In genomic region chr7:150379590-150380379, GRCh38 we compare ENCODE assay signal across 8 cellular contexts. TPM values are rescaled to one million over a fixed set of nuclear protein-coding genes. Genes with fewer than 3 reads are reported as not detected.
A peak's percentile ranks its signal among the peaks of the same experiment; 100 is the strongest.
DNase-seq lines count a peak whose midpoint lies in the region; ATAC-seq, FAIRE-seq and TF ChIP-seq lines count a peak whose summit lies in the region.

No MANE protein-coding gene starts in this region.

- no peaks in the 10 kb centered on the region for H3K27me3 Mint-ChIP-seq in CD4-positive, alpha-beta memory T cell
- H3K27me3 Mint-ChIP-seq in chondrocyte (ENCODE audit: low read depth): no peaks in the 10 kb centered on the region

- no peak for TF ChIP-seq POLR2A in thyroid gland (IDR thresholded peaks at IDR 0.05)

- peak overlapping the region; percentile 72 to 93 (median 86) for H3K27ac Mint-ChIP-seq in CD4-positive, alpha-beta memory T cell
- H3K27ac Mint-ChIP-seq in chondrocyte (ENCODE audit: unreplicated experiment): peak overlapping the region; percentile 25

- FAIRE-seq in GM19239 (lab: Jason Lieb, UNC): peak; percentile 62

- POLR2A ChIA-PET in CD4-positive, alpha-beta memory T cell (lab: Charles Lee; ENCODE audit: partially characterized antibody): interaction anchor here (1.0 to 1.9 kb wide), 3 partner anchors 11 to 26 kb away, joined by 3 to 14 read pairs (median 8); partner anchors contain the start of gene REPIN1

- H3K9me3 ChIP-seq in CD4-positive, alpha-beta memory T cell (ENCODE audit: control insufficient read depth in 1 of 2, low read length in 2 of 2): no peaks in the 10 kb centered on the region
- H3K9me3 ChIP-seq in lung (ENCODE audit: control insufficient read depth in 2 of 2, insufficient read depth in 1 of 2, low read length in 1 of 2): no peaks in the 10 kb centered on the region
- H3K9me3 ChIP-seq in thyroid gland: no peaks in the 10 kb centered on the region

- peak overlapping the region; percentile 63 for H3K27ac ChIP-seq in CD4-positive, alpha-beta memory T cell (ENCODE audit: low read depth, low read length)
- peak overlapping the region; percentile 74 to 94 for H3K27ac ChIP-seq in lung (ENCODE audit: low read depth in 1 of 2, low read length in 1 of 2)
- H3K27ac ChIP-seq in thyroid gland: peak overlapping the region; percentile 53 to 85 (median 77)

- H3K36me3 Mint-ChIP-seq in CD4-positive, alpha-beta memory T cell: peaks cover 0 to 4% of the 10 kb centered on the region in 2 donors
- no peaks in the 10 kb centered on the region for H3K36me3 Mint-ChIP-seq in chondrocyte (ENCODE audit: low read depth)

- peaks cover 26 to 60% (median 41%) of the 10 kb centered on the region in 4 donors for H3K4me1 Mint-ChIP-seq in CD4-positive, alpha-beta memory T cell
- peaks cover 34% of the 10 kb centered on the region for H3K4me1 Mint-ChIP-seq in chondrocyte (ENCODE audit: low read depth)

- intact Hi-C loops in CD4-positive, alpha-beta memory T cell (cut with micrococcal nuclease): loop anchor here (1.0 to 2.0 kb wide), 5 partner anchors 11 to 57 kb away; partner anchors contain the start of genes ACTR3C, LRRC61 and REPIN1
- intact Hi-C loops in thyroid gland (cut with DNase I): no loop called here

- DNase-seq in CD4-positive, alpha-beta memory T cell: no peak
- DNase-seq in GM19239 (ENCODE audit: insufficient read length, low spot score): no peak
- peak; percentile 79 for DNase-seq in NCI-H69 (lab: John Stamatoyannopoulos, UW)
- no peak for DNase-seq in chondrocyte (ENCODE audit: low spot score)
- DNase-seq in lung (ENCODE audit: low spot score): no peak
- DNase-seq in thyroid gland: peak in 1 of 2 donors; percentile 13

- no peaks in the 10 kb centered on the region for H3K36me3 ChIP-seq in CD4-positive, alpha-beta memory T cell (ENCODE audit: insufficient read depth, low read length)
- H3K36me3 ChIP-seq in lung (ENCODE audit: control insufficient read depth in 2 of 2, insufficient read depth in 2 of 2, low read length in 2 of 2) (no peaks in the 10 kb centered on the region), thyroid gland (no peaks in the 10 kb centered on the region)

- ATAC-seq in lung (ENCODE audit: insufficient read depth, low FRiP score) (no peak), HG03097 (IDR thresholded peaks at IDR 0.05; ENCODE audit: low FRiP score, unreplicated experiment) (no peak), HG02852 (IDR thresholded peaks at IDR 0.05; ENCODE audit: unreplicated experiment) (no peak)

- H3K9me3 Mint-ChIP-seq in CD4-positive, alpha-beta memory T cell: no peaks in the 10 kb centered on the region
- no peaks in the 10 kb centered on the region for H3K9me3 Mint-ChIP-seq in chondrocyte (ENCODE audit: low read depth)

- peak overlapping the region; percentile 89 for H3K4me3 ChIP-seq in CD4-positive, alpha-beta memory T cell (ENCODE audit: low read length in 2 of 2)
- H3K4me3 ChIP-seq in lung (peak overlapping the region; percentile 67), thyroid gland (replicated peaks in 1 of 3) (peak overlapping the region; percentile 75 to 97 (median 80))

- no peak for TF ChIP-seq CTCF in chondrocyte (IDR thresholded peaks at IDR 0.05)
- TF ChIP-seq CTCF in lung (IDR thresholded peaks at IDR 0.05; ENCODE audit: control extremely low read depth, extremely low read depth): no peak
- no peak for TF ChIP-seq CTCF in thyroid gland (IDR thresholded peaks at IDR 0.05)

- H3K27me3 ChIP-seq in CD4-positive, alpha-beta memory T cell (ENCODE audit: insufficient read depth, low read length): no peaks in the 10 kb centered on the region
- H3K27me3 ChIP-seq in lung (ENCODE audit: control insufficient read depth, insufficient read depth) (no peaks in the 10 kb centered on the region), thyroid gland (no peaks in the 10 kb centered on the region)

- H3K4me1 ChIP-seq in CD4-positive, alpha-beta memory T cell (ENCODE audit: insufficient read depth, low read length): peaks cover 38% of the 10 kb centered on the region
- H3K4me1 ChIP-seq in lung (ENCODE audit: control insufficient read depth in 2 of 2, insufficient read depth in 2 of 2, low read length in 2 of 2) (peaks cover 0 to 7% of the 10 kb centered on the region in 2 donors), thyroid gland (peaks cover 0 to 14% of the 10 kb centered on the region in 2 donors)

- CTCF ChIA-PET in CD4-positive, alpha-beta memory T cell (lab: Charles Lee; ENCODE audit: partially characterized antibody): interaction anchor here (1.4 kb wide), 1 partner anchor 13 kb away, joined by 4 read pairs; no protein-coding TSS in a partner anchor

- peak overlapping the region; percentile 85 to 92 (median 90) for H3K4me3 Mint-ChIP-seq in CD4-positive, alpha-beta memory T cell
- H3K4me3 Mint-ChIP-seq in chondrocyte (ENCODE audit: unreplicated experiment): peak overlapping the region; percentile 94

- 3% methylated on average over 34 of the region's 34 CpGs for WGBS in lung, 2 donors
- WGBS in thyroid gland, 2 donors: 3 to 5% methylated on average over 27 to 33 of the region's 34 CpGs

RNA-seq across cellular contexts. Expression of gene ZNF775, which starts 0.7 kb away (rescaled TPM):
- 1 to 10 TPM; 4.3 to 5.5 TPM for total RNA-seq in CD4-positive, alpha-beta memory T cell
- 1 to 10 TPM in 1 of 2 donors, under 1 TPM in 1; 0.67 to 7.6 TPM for polyA plus RNA-seq in CD4-positive, alpha-beta memory T cell
- total RNA-seq in chondrocyte (4.3 to 6.5 TPM (median 6.0 TPM) in 3 replicates), lung (1 to 10 TPM; 4.4 to 5.4 TPM), thyroid gland (1 to 10 TPM; 4.3 to 7.5 (median 6.3) TPM)
- 1 to 10 TPM; 1.4 to 3.2 TPM for polyA plus RNA-seq in lung

RNA-seq across cellular contexts. Expression of gene REPIN1, which starts 11.2 kb away (rescaled TPM):
- total RNA-seq in CD4-positive, alpha-beta memory T cell: 10 to 100 TPM; 72.0 to 78.5 TPM
- polyA plus RNA-seq in CD4-positive, alpha-beta memory T cell: 10 to 100 TPM; 29.4 to 62.1 TPM
- total RNA-seq in chondrocyte (59.5 to 65.8 TPM (median 63.4 TPM) in 3 replicates), lung (100 to 1,000 TPM in 1 of 2 donors, 10 to 100 TPM in 1; 50.3 to 135 TPM), thyroid gland (100 to 1,000 TPM in 3 of 4 donors, 10 to 100 TPM in 1; 71.9 to 144 (median 123) TPM)
- polyA plus RNA-seq in lung: 10 to 100 TPM; 38.4 to 73.8 TPM

RNA-seq across cellular contexts. Expression of gene RARRES2, which starts 38.4 kb away (rescaled TPM):
- total RNA-seq in CD4-positive, alpha-beta memory T cell: not detected
- not detected for polyA plus RNA-seq in CD4-positive, alpha-beta memory T cell
- total RNA-seq in chondrocyte: 1.4 to 1.9 TPM (median 1.8 TPM) in 3 replicates
- total RNA-seq in lung: 100 to 1,000 TPM; 123 to 161 TPM
- 100 to 1,000 TPM; 164 to 212 TPM for polyA plus RNA-seq in lung
- 100 to 1,000 TPM in 1 of 4 donors, 10 to 100 TPM in 3; 22.2 to 137 (median 54.8) TPM for total RNA-seq in thyroid gland

RNA-seq across cellular contexts. Expression of gene ACTR3C, which starts 56.4 kb away (rescaled TPM):
- 10 to 100 TPM; 13.0 to 17.8 TPM for total RNA-seq in CD4-positive, alpha-beta memory T cell
- 1 to 10 TPM; 3.6 to 8.6 TPM for polyA plus RNA-seq in CD4-positive, alpha-beta memory T cell
- total RNA-seq in chondrocyte (0.25 to 0.85 TPM in 2 of 3 replicates, not detected in the other), lung (10 to 100 TPM; 13.0 to 34.2 TPM), thyroid gland (10 to 100 TPM; 11.7 to 34.8 (median 23.0) TPM)
- 1 to 10 TPM; 6.8 to 8.1 TPM for polyA plus RNA-seq in lung

RNA-seq across cellular contexts. Expression of gene LRRC61, which starts 56.6 kb away (rescaled TPM):
- total RNA-seq in CD4-positive, alpha-beta memory T cell: 10 to 100 TPM; 11.0 to 12.8 TPM
- polyA plus RNA-seq in CD4-positive, alpha-beta memory T cell: 10 to 100 TPM; 14.8 to 16.0 TPM
- 1.5 to 1.7 TPM in 2 of 3 replicates, not detected in the other for total RNA-seq in chondrocyte
- total RNA-seq in lung: 10 to 100 TPM in 1 of 2 donors, 1 to 10 TPM in 1; 9.4 to 18.8 TPM
- polyA plus RNA-seq in lung: 10 to 100 TPM in 1 of 2 donors, 1 to 10 TPM in 1; 7.1 to 16.6 TPM
- total RNA-seq in thyroid gland: 10 to 100 TPM in 3 of 4 donors, 1 to 10 TPM in 1; 9.9 to 46.1 (median 37.9) TPM
